14 cellular contexts compared by ENCODE assay signal in genomic region chr1:230641346-230641745, GRCh38. TPM values are rescaled to one million over a fixed set of nuclear protein-coding genes. Genes with fewer than 3 reads are reported as not detected.
DNase-seq lines count a peak whose midpoint lies in the region; ATAC-seq lines count a peak whose summit lies in the region.
"Had no signal": no experiment of that assay in that cellular context is flagged by ENCODE, and none has a peak within 500 bp of the region (broad histone marks: within the 10 kb centered on the region; RNA-seq: fewer than 3 reads in every experiment).

No MANE protein-coding gene starts in this region.

- POLR2A ChIA-PET in activated CD8-positive, alpha-beta T cell treated with anti-CD3 and anti-CD28 coated beads, Interleukin-2, amount 10 ng/mL, durations not matched to agents 7 days and 5 days (lab: Charles Lee) = interaction anchor here (0.8 kb wide), 1 partner anchor 330 kb away, joined by 3 read pairs; no protein-coding TSS in a partner anchor

- H3K27ac Mint-ChIP-seq in stimulated activated naive CD8-positive, alpha-beta T cell treated with anti-CD3 and anti-CD28 coated beads, Interleukin-15, Interleukin-2, amounts not matched to agents 100 ng/mL and 50 ng/mL, for 24 hours = no peak overlapping the region
- no peak overlapping the region for H3K27ac Mint-ChIP-seq in activated CD8-positive, alpha-beta T cell treated with anti-CD3 and anti-CD28 coated beads, Interleukin-2, amount 10 ng/mL, durations not matched to agents 7 days and 5 days

- intact Hi-C loops in left cardiac atrium (cut with DNase I) = loop anchor here (5.0 kb wide), 1 partner anchor 131 kb away; no protein-coding TSS in a partner anchor

- H3K9me3 ChIP-seq in iPS-20b (ENCODE audit: insufficient read depth, low read depth, low read length) = no peaks in the 10 kb centered on the region
- H3K9me3 ChIP-seq: BLaER1, lower lobe of right lung, vagina had no signal

- H3K36me3 ChIP-seq in iPS-20b (ENCODE audit: insufficient read depth, low read depth, low read length) = peaks cover 1% of the 10 kb centered on the region; the same call in 1 of the 2 replicates
- H3K36me3 ChIP-seq: lower lobe of right lung, vagina had no signal

- H3K9ac ChIP-seq in iPS-20b (ENCODE audit: low read depth, low read length) = peak overlapping the region; percentile 70; the same call in 1 of the 2 replicates
- H3K9ac ChIP-seq: BLaER1, KMS-11 had no signal

- peaks cover 12% of the 10 kb centered on the region for H3K36me3 Mint-ChIP-seq in stimulated activated naive CD8-positive, alpha-beta T cell treated with anti-CD3 and anti-CD28 coated beads, Interleukin-15, Interleukin-2, amounts not matched to agents 100 ng/mL and 50 ng/mL, for 24 hours (ENCODE audit: low read depth)
- peaks cover 8% of the 10 kb centered on the region for H3K36me3 Mint-ChIP-seq in activated CD8-positive, alpha-beta T cell treated with anti-CD3 and anti-CD28 coated beads, Interleukin-2, amount 10 ng/mL, durations not matched to agents 7 days and 5 days (ENCODE audit: low read depth)

- H3K4me1 Mint-ChIP-seq in stimulated activated naive CD8-positive, alpha-beta T cell treated with anti-CD3 and anti-CD28 coated beads, Interleukin-15, Interleukin-2, amounts not matched to agents 100 ng/mL and 50 ng/mL, for 24 hours (ENCODE audit: low read depth) = peaks cover 62% of the 10 kb centered on the region
- peaks cover 35% of the 10 kb centered on the region for H3K4me1 Mint-ChIP-seq in activated CD8-positive, alpha-beta T cell treated with anti-CD3 and anti-CD28 coated beads, Interleukin-2, amount 10 ng/mL, durations not matched to agents 7 days and 5 days (ENCODE audit: low read depth)

- peaks cover 7% of the 10 kb centered on the region; the same call in 1 of the 2 replicates for H3K4me1 ChIP-seq in iPS-20b (ENCODE audit: insufficient read depth, low read length)

- no peak for DNase-seq in stimulated activated naive CD8-positive, alpha-beta T cell treated with anti-CD3 and anti-CD28 coated beads, Interleukin-15, Interleukin-2, amounts not matched to agents 100 U/mL and 50 U/mL, for 24 hours
- DNase-seq in activated CD8-positive, alpha-beta T cell treated with anti-CD3 and anti-CD28 coated beads, Interleukin-2, amount 10 ng/mL, durations not matched to agents 7 days and 5 days = no peak
- DNase-seq in globus pallidus (ENCODE audit: low spot score) = no peak
- no peak for DNase-seq in left cardiac atrium
- no peak for DNase-seq in iPS-NIHi11 (ENCODE audit: low spot score)
- DNase-seq: activated CD8-positive, alpha-beta memory T cell treated with anti-CD3 and anti-CD28 coated beads, Interleukin-2, amount 50 U/mL, for 4 hours; lower lobe of right lung; stimulated activated CD4-positive, alpha-beta T cell treated with anti-CD3 and anti-CD28 coated beads, Interleukin-1b, Interleukin-23, amount 100 ng/mL, for 48 hours had no signal

- no peaks in the 10 kb centered on the region for H3K9me3 Mint-ChIP-seq in stimulated activated naive CD8-positive, alpha-beta T cell treated with anti-CD3 and anti-CD28 coated beads, Interleukin-15, Interleukin-2, amounts not matched to agents 100 ng/mL and 50 ng/mL, for 24 hours
- no peaks in the 10 kb centered on the region for H3K9me3 Mint-ChIP-seq in activated CD8-positive, alpha-beta T cell treated with anti-CD3 and anti-CD28 coated beads, Interleukin-2, amount 10 ng/mL, durations not matched to agents 7 days and 5 days (ENCODE audit: insufficient read depth)

- peak overlapping the region; percentile 69 for H3K4me3 Mint-ChIP-seq in stimulated activated naive CD8-positive, alpha-beta T cell treated with anti-CD3 and anti-CD28 coated beads, Interleukin-15, Interleukin-2, amounts not matched to agents 100 ng/mL and 50 ng/mL, for 24 hours
- H3K4me3 Mint-ChIP-seq in activated CD8-positive, alpha-beta T cell treated with anti-CD3 and anti-CD28 coated beads, Interleukin-2, amount 10 ng/mL, durations not matched to agents 7 days and 5 days = peak overlapping the region; percentile 14

- H3K27me3 Mint-ChIP-seq in stimulated activated naive CD8-positive, alpha-beta T cell treated with anti-CD3 and anti-CD28 coated beads, Interleukin-15, Interleukin-2, amounts not matched to agents 100 ng/mL and 50 ng/mL, for 24 hours = peaks cover 28% of the 10 kb centered on the region
- H3K27me3 Mint-ChIP-seq in activated CD8-positive, alpha-beta T cell treated with anti-CD3 and anti-CD28 coated beads, Interleukin-2, amount 10 ng/mL, durations not matched to agents 7 days and 5 days (ENCODE audit: low read depth) = peaks cover 19% of the 10 kb centered on the region

- H3K4me3 ChIP-seq in iPS-20b (ENCODE audit: low read length) = peak overlapping the region; percentile 97

- no peak for ATAC-seq in stimulated activated naive CD8-positive, alpha-beta T cell treated with anti-CD3 and anti-CD28 coated beads, Interleukin-15, Interleukin-2, amounts not matched to agents 100 U/mL and 50 U/mL, for 24 hours
- no peak for ATAC-seq in activated CD8-positive, alpha-beta T cell treated with anti-CD3 and anti-CD28 coated beads, Interleukin-2, amount 10 ng/mL, durations not matched to agents 7 days and 5 days
- ATAC-seq in left cardiac atrium = no peak
- ATAC-seq in esophagus mucosa = no peak

- CTCF ChIA-PET in activated CD8-positive, alpha-beta T cell treated with anti-CD3 and anti-CD28 coated beads, Interleukin-2, amount 10 ng/mL, durations not matched to agents 7 days and 5 days (lab: Charles Lee) = interaction anchor here (0.7 to 1.7 kb wide), 3 partner anchors 32 to 338 kb away, joined by 3 to 7 read pairs (median 5); partner anchors contain the start of genes ARV1 and TTC13

- H3K27ac ChIP-seq in iPS-20b (ENCODE audit: low read length) = no peak overlapping the region
- H3K27ac ChIP-seq: BLaER1, KMS-11, lower lobe of right lung, vagina had no signal

- no peaks in the 10 kb centered on the region for H3K27me3 ChIP-seq in iPS-20b (ENCODE audit: insufficient read depth, low read length)
- H3K27me3 ChIP-seq: BLaER1, vagina had no signal

RNA-seq across cellular contexts. Expression of gene COG2, which starts 0.9 kb away (rescaled TPM):
- total RNA-seq in activated CD8-positive, alpha-beta T cell treated with anti-CD3 and anti-CD28 coated beads, Interleukin-2, amount 10 ng/mL, durations not matched to agents 7 days and 5 days = 10 to 100 TPM; 29.9 to 31.2 TPM
- total RNA-seq in left cardiac atrium = 10 to 100 TPM; 30.5 to 31.2 TPM
- 16.5 TPM for total RNA-seq in esophagus mucosa
